Comparison of ENCODE assay signal across 8 cellular contexts in genomic region chr1:160779662-160780397, GRCh38. TPM values are rescaled to one million over a fixed set of nuclear protein-coding genes. Genes with fewer than 3 reads are reported as not detected.
DNase-seq lines count a peak whose midpoint lies in the region; ATAC-seq and TF ChIP-seq lines count a peak whose summit lies in the region.

No MANE protein-coding gene starts in this region.

- peaks cover 14% of the 10 kb centered on the region for H3K4me1 ChIP-seq in hepatocyte (ENCODE audit: insufficient read depth)

- H3K9me3 ChIP-seq in AG04450 (ENCODE audit: control insufficient read depth, insufficient read depth, low read length) (no peaks in the 10 kb centered on the region), hepatocyte (ENCODE audit: low read depth) (no peaks in the 10 kb centered on the region)

- TF ChIP-seq CTCF in AG04450 (IDR thresholded peaks at IDR 0.05; ENCODE audit: low read depth, low read length) = peak; percentile 16; the same call in 1 of the 2 replicates
- peak; percentile 82 for TF ChIP-seq CTCF in GM12875 (IDR thresholded peaks at IDR 0.05; ENCODE audit: borderline replicate concordance, insufficient read depth, low read depth, low read length)
- peak; percentile 31 for TF ChIP-seq CTCF in hepatocyte (IDR thresholded peaks at IDR 0.05; ENCODE audit: poor library complexity)

- DNase-seq in AG04450 (ENCODE audit: low read depth, low spot score) (no peak), SKM-1 (lab: John Stamatoyannopoulos, UW; ENCODE audit: unreplicated experiment) (peak; percentile 41), hepatocyte (ENCODE audit: low spot score) (peak; percentile 27), T-helper 9 cell (no peak), MV-4-11 (lab: John Stamatoyannopoulos, UW) (no peak), NCI-H187 (lab: John Stamatoyannopoulos, UW) (no peak)

- H4K20me1 ChIP-seq in hepatocyte (ENCODE audit: insufficient read depth, poor library complexity, severe bottlenecking) = no peaks in the 10 kb centered on the region

- H3K27ac ChIP-seq in AG04450 (ENCODE audit: low read depth, low read length) (no peak overlapping the region), hepatocyte (peak overlapping the region; percentile 88)

- CTCF ChIA-PET in AG04450 (lab: Charles Lee) = interaction anchor here (0.7 kb wide), 1 partner anchor 75 kb away, joined by 3 read pairs; no protein-coding TSS in a partner anchor

- no peaks in the 10 kb centered on the region for H3K36me3 ChIP-seq in hepatocyte (replicated peaks; ENCODE audit: insufficient read depth, low read depth)

- POLR2A ChIA-PET in AG04450 (lab: Yijun Ruan, JAX) = interaction anchor here (0.6 kb wide), 1 partner anchor 428 kb away, joined by 7 read pairs; no protein-coding TSS in a partner anchor

- H3K9me2 ChIP-seq in hepatocyte (replicated peaks; ENCODE audit: insufficient read depth) = no peaks in the 10 kb centered on the region

- no peak for ATAC-seq in GM21515 (IDR thresholded peaks at IDR 0.05; ENCODE audit: unreplicated experiment)

- H3K4me2 ChIP-seq in hepatocyte = no peak overlapping the region

- WGBS in hepatocyte (ENCODE audit: low lambda C conversion rate, missing lambda C conversion rate) = 91% methylated on average over 18 of the region's 18 CpGs

- H3K4me3 ChIP-seq in AG04450 (ENCODE audit: low read depth, low read length) (no peak overlapping the region), GM12875 (ENCODE audit: low read depth, low read length) (no peak overlapping the region), hepatocyte (no peak overlapping the region)

- no peak overlapping the region for H2AFZ ChIP-seq in hepatocyte

- no peaks in the 10 kb centered on the region for H3K79me2 ChIP-seq in hepatocyte

- no peaks in the 10 kb centered on the region for H3K27me3 ChIP-seq in AG04450 (ENCODE audit: control insufficient read depth, insufficient read depth, low read length)
- no peaks in the 10 kb centered on the region for H3K27me3 ChIP-seq in hepatocyte

RNA-seq across cellular contexts. Expression of gene LY9, which starts 16.1 kb away (rescaled TPM):
- not detected in 2 replicates for polyA plus RNA-seq in AG04450 (2011; rRNA removed)
- not detected in 2 replicates for polyA minus RNA-seq in AG04450 (2011; rRNA and poly(A)+ RNA removed)
- total RNA-seq in hepatocyte = not detected in 2 replicates
- polyA plus RNA-seq in hepatocyte = not detected in 2 replicates

RNA-seq across cellular contexts. Expression of gene SLAMF7, which starts 40.8 kb away (rescaled TPM):
- not detected in 2 replicates for polyA plus RNA-seq in AG04450 (2011; rRNA removed)
- not detected in 2 replicates for polyA minus RNA-seq in AG04450 (2011; rRNA and poly(A)+ RNA removed)
- 0.07 TPM in 1 of 2 replicates, not detected in the other for total RNA-seq in hepatocyte
- polyA plus RNA-seq in hepatocyte = not detected in 2 replicates

Comparison
In these comparisons a context has a peak if more than half of its experiments do, and no peak if none do; other contexts are left out.
1. DNase-seq: peak in SKM-1 (single experiment) and hepatocyte (single experiment); none in AG04450 (single experiment), T-helper 9 cell (single experiment), MV-4-11 (single experiment) and NCI-H187 (0 of 2).
2. CTCF ChIP-seq: peak in every context shown above with its lines; median percentile 82 in GM12875; 31 in hepatocyte; 16 in AG04450.